12 cellular contexts compared by ENCODE assay signal in the genomic region with DNA sequence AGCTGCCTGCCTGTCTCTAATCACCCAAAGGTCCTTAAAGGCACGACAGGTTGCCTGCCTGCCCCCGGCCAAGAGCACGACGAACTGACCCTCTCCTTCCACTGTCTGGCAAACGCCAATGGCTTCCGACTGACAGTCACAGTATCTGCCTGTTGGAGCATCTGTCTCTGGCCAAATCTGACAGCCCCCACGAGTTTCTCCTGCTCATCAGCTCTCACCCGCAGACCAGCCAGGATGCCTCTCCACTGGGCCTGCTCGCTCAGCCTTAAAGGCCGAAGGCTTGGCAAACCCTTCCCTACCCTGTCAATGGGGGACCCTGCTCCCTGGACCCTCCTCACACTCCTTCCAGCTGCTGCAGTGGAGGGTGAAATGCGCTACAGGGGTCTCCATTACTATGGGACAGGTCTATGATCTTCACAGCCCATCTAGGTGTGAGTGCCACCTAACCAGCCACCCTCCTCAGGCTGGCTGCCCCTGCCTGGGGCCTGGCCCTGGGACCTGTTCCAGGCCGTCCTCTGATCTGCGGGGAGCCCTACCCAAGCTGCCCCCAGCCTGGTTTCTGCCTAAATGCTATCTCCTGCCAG. TPM values are rescaled to one million over a fixed set of nuclear protein-coding genes. Genes with fewer than 3 reads are reported as not detected.
DNase-seq lines count a peak whose midpoint lies in the region; ATAC-seq, FAIRE-seq and TF ChIP-seq lines count a peak whose summit lies in the region.
"Had no signal": no experiment of that assay in that cellular context is flagged by ENCODE, and none has a peak within 500 bp of the region (broad histone marks: within the 10 kb centered on the region; RNA-seq: fewer than 3 reads in every experiment).

No MANE protein-coding gene starts in this region.

- no peak overlapping the region for H2AFZ ChIP-seq in HepG2 (ENCODE audit: low read length)

- DNase-seq in HepG2 (ENCODE audit: low spot score) = no peak
- DNase-seq in right lobe of liver = no peak
- DNase-seq in memory B cell (ENCODE audit: low spot score in 2 of 2) = no peak
- DNase-seq in vagina (ENCODE audit: extremely low spot score in 2 of 2) = no peak
- DNase-seq in dermis blood vessel endothelial cell = no peak
- DNase-seq in T-helper 2 cell treated with Interferon-gamma antibody and Interleukin-4, amounts not matched to agents 5 μg/mL and 100 μg/mL, for 36 hours (ENCODE audit: low spot score) = no peak
- DNase-seq: cortex of kidney; left cardiac atrium; NCI-H446 treated with DMSO at 0.1 percent for 48 hours; stimulated activated CD4-positive, alpha-beta T cell treated with anti-CD3 and anti-CD28 coated beads, Interleukin-4, amount 100 ng/mL, for 24 hours had no signal

- H3K4me3 ChIP-seq in HepG2 (replicated peaks in 1 of 3; ENCODE audit: insufficient read depth in 1 of 3, low read depth in 2 of 3, low read length in 3 of 3) (no peak overlapping the region), right lobe of liver (no peak overlapping the region), vagina (no peak overlapping the region)

- POLR2A ChIA-PET in HepG2 (lab: Yijun Ruan, JAX) = interaction anchor here (1.0 kb wide), 1 partner anchor 25 kb away, joined by 3 read pairs; no protein-coding TSS in a partner anchor

- peaks cover 38% of the 10 kb centered on the region for H4K20me1 ChIP-seq in HepG2 (ENCODE audit: insufficient read depth, low read length)

- in situ Hi-C loops in HepG2 (cut with HindIII; ENCODE audit: extremely low pct_ligation_motif_present, low pct_unique_long_range_greater_than_20kb) = no loop called here

- H3K27me3 Mint-ChIP-seq in activated T-helper 17 cell treated with anti-CD3 and anti-CD28 coated beads, Interleukin-2, amount 50 U/mL, for 72 hours = no peaks in the 10 kb centered on the region
- no peaks in the 10 kb centered on the region for H3K27me3 Mint-ChIP-seq in memory B cell
- H3K27me3 Mint-ChIP-seq in T-helper 2 cell treated with Interferon-gamma antibody and Interleukin-4, amounts not matched to agents 5 μg/mL and 100 μg/mL, for 36 hours (ENCODE audit: low read depth) = no peaks in the 10 kb centered on the region

- TF ChIP-seq EP300 in HepG2 (IDR thresholded peaks at IDR 0.05; ENCODE audit: low read depth in 2 of 2, low read length in 2 of 2) (no peak), HepG2 (CRISPR knock-in tag; IDR thresholded peaks at IDR 0.05; ENCODE audit: borderline replicate concordance) (no peak)

- intact Hi-C loops in HepG2 (cut with micrococcal nuclease; ENCODE audit: unreplicated experiment) (no loop called here), right lobe of liver (cut with DNase I) (no loop called here), vagina (cut with DNase I) (no loop called here)

- ATAC-seq in HepG2 (peak; percentile 37), right lobe of liver (no peak), memory B cell (ENCODE audit: low read depth) (no peak), GM19463 (IDR thresholded peaks at IDR 0.05; ENCODE audit: unreplicated experiment) (no peak)
- no peak for ATAC-seq in activated T-helper 17 cell treated with anti-CD3 and anti-CD28 coated beads, Interleukin-2, amount 50 U/mL, for 72 hours (replicated peaks)

- H3K9ac ChIP-seq in HepG2 (ENCODE audit: insufficient read depth, low read depth, low read length) = no peak overlapping the region

- peak overlapping the region; percentile 85 for H3K27ac Mint-ChIP-seq in activated T-helper 17 cell treated with anti-CD3 and anti-CD28 coated beads, Interleukin-2, amount 50 U/mL, for 72 hours
- H3K27ac Mint-ChIP-seq in memory B cell = peak overlapping the region; percentile 5
- no peak overlapping the region for H3K27ac Mint-ChIP-seq in T-helper 2 cell treated with Interferon-gamma antibody and Interleukin-4, amounts not matched to agents 5 μg/mL and 100 μg/mL, for 36 hours

- H3K9me3 ChIP-seq in HepG2 (ENCODE audit: low read length) (no peaks in the 10 kb centered on the region), right lobe of liver (no peaks in the 10 kb centered on the region), vagina (no peaks in the 10 kb centered on the region)

- H3K4me3 Mint-ChIP-seq in activated T-helper 17 cell treated with anti-CD3 and anti-CD28 coated beads, Interleukin-2, amount 50 U/mL, for 72 hours = no peak overlapping the region
- no peak overlapping the region for H3K4me3 Mint-ChIP-seq in memory B cell
- H3K4me3 Mint-ChIP-seq in T-helper 2 cell treated with Interferon-gamma antibody and Interleukin-4, amounts not matched to agents 5 μg/mL and 100 μg/mL, for 36 hours = no peak overlapping the region

- peak in 1 of 2 experiments; percentile 56; a peak in 2 of 4 replicates for TF ChIP-seq POLR2A in HepG2 (IDR thresholded peaks at IDR 0.05; ENCODE audit: insufficient read depth in 1 of 2, low read depth in 2 of 2, low read length in 2 of 2)
- no peak for TF ChIP-seq POLR2A in right lobe of liver (IDR thresholded peaks at IDR 0.05)
- no peak for TF ChIP-seq POLR2A in vagina (IDR thresholded peaks at IDR 0.05)

- TF ChIP-seq RAD21 in HepG2 (CRISPR knock-in tag; IDR thresholded peaks at IDR 0.05) = no peak

- no peaks in the 10 kb centered on the region; a peak in 1 of 5 replicates for H3K27me3 ChIP-seq in HepG2 (ENCODE audit: control insufficient read depth in 1 of 2, insufficient read depth in 2 of 2, low read length in 2 of 2)
- H3K27me3 ChIP-seq in right lobe of liver = no peaks in the 10 kb centered on the region
- H3K27me3 ChIP-seq in vagina = no peaks in the 10 kb centered on the region

- no peak for FAIRE-seq in HepG2 (lab: Jason Lieb, UNC)

- no peak overlapping the region for H3K4me2 ChIP-seq in HepG2 (ENCODE audit: low read depth, low read length)

- H3K36me3 ChIP-seq in HepG2 (replicated peaks in 1 of 2; ENCODE audit: control insufficient read depth in 1 of 2, insufficient read depth in 2 of 2, low read length in 2 of 2) (peaks cover 15 to 28% of the 10 kb centered on the region in 2 experiments), right lobe of liver (peaks cover 0 to 28% (median 16%) of the 10 kb centered on the region in 4 donors), vagina (peaks cover 0 to 31% of the 10 kb centered on the region in 2 donors)

- no TSS peak for BruUV-seq in HepG2 (replicated peaks; lab: Mats Ljungman, UMichigan)

- no peaks in the 10 kb centered on the region for H3K4me1 Mint-ChIP-seq in activated T-helper 17 cell treated with anti-CD3 and anti-CD28 coated beads, Interleukin-2, amount 50 U/mL, for 72 hours
- peaks cover 16% of the 10 kb centered on the region for H3K4me1 Mint-ChIP-seq in memory B cell
- H3K4me1 Mint-ChIP-seq in T-helper 2 cell treated with Interferon-gamma antibody and Interleukin-4, amounts not matched to agents 5 μg/mL and 100 μg/mL, for 36 hours (ENCODE audit: low read depth) = peaks cover 13% of the 10 kb centered on the region

- H3K4me1 ChIP-seq in HepG2 (ENCODE audit: insufficient read depth, low read length) (peaks cover 39% of the 10 kb centered on the region), right lobe of liver (peaks cover 0 to 21% (median 8%) of the 10 kb centered on the region in 4 donors), vagina (peaks cover 36% of the 10 kb centered on the region)

- TF ChIP-seq CTCF in HepG2 (CRISPR knock-in tag; IDR thresholded peaks at IDR 0.05) = no peak
- no peak for TF ChIP-seq CTCF in right lobe of liver (IDR thresholded peaks at IDR 0.05)
- TF ChIP-seq CTCF in vagina (IDR thresholded peaks at IDR 0.05) = no peak

- peaks cover 28% of the 10 kb centered on the region for H3K79me2 ChIP-seq in HepG2 (ENCODE audit: insufficient read depth, low read length)

- WGBS in HepG2 (ENCODE audit: low lambda C conversion rate) = 81% methylated on average over 10 of the region's 13 CpGs
- WGBS in right lobe of liver (ENCODE audit: insufficient coverage, low coverage, low lambda C conversion rate, missing lambda C conversion rate) = 67% methylated on average over 9 of the region's 13 CpGs

- H3K36me3 Mint-ChIP-seq in activated T-helper 17 cell treated with anti-CD3 and anti-CD28 coated beads, Interleukin-2, amount 50 U/mL, for 72 hours (ENCODE audit: low read depth) = peaks cover 50% of the 10 kb centered on the region
- H3K36me3 Mint-ChIP-seq in memory B cell = peaks cover 10% of the 10 kb centered on the region
- H3K36me3 Mint-ChIP-seq in T-helper 2 cell treated with Interferon-gamma antibody and Interleukin-4, amounts not matched to agents 5 μg/mL and 100 μg/mL, for 36 hours (ENCODE audit: low read depth) = peaks cover 37% of the 10 kb centered on the region

- no peaks in the 10 kb centered on the region for H3K9me3 Mint-ChIP-seq in activated T-helper 17 cell treated with anti-CD3 and anti-CD28 coated beads, Interleukin-2, amount 50 U/mL, for 72 hours
- no peaks in the 10 kb centered on the region for H3K9me3 Mint-ChIP-seq in memory B cell
- no peaks in the 10 kb centered on the region for H3K9me3 Mint-ChIP-seq in T-helper 2 cell treated with Interferon-gamma antibody and Interleukin-4, amounts not matched to agents 5 μg/mL and 100 μg/mL, for 36 hours

- CTCF ChIA-PET in HepG2 (lab: Yijun Ruan, JAX; ENCODE audit: low intra/inter-chr PET ratio, low total read pairs) = no interaction called here

- peak overlapping the region; percentile 26 for H3K27ac ChIP-seq in HepG2 (ENCODE audit: extremely low read length, insufficient read depth, low read length)
- no peak overlapping the region for H3K27ac ChIP-seq in right lobe of liver
- peak overlapping the region; percentile 44 for H3K27ac ChIP-seq in vagina

RNA-seq across cellular contexts. Expression of a gene that starts 0.9 kb away (rescaled TPM):
- total RNA-seq in HepG2 (2016; rRNA removed; fragmentation: Illumina TruSeq; extraction: Trizol) (0.60 TPM in 1 of 2 replicates, not detected in the other), right lobe of liver (under 1 TPM in 2 of 6 experiments, not detected in 4; 0.22 to 0.37 TPM), vagina (3.2 TPM), dermis blood vessel endothelial cell (0.51 TPM in 1 of 2 replicates, not detected in the other)
- total RNA-seq in HepG2 (2016; cell fraction: cytosol; rRNA removed; fragmentation: Illumina TruSeq; extraction: Trizol; ENCODE audit: low read depth) = not detected in 2 replicates
- 0.30 TPM in 1 of 2 replicates, not detected in the other for total RNA-seq in HepG2 (2016; cell fraction: insoluble cytoplasmic fraction; rRNA removed; fragmentation: Illumina TruSeq; extraction: Trizol)
- not detected in 2 replicates for total RNA-seq in HepG2 (2016; cell fraction: membrane; rRNA removed; fragmentation: Illumina TruSeq; extraction: Trizol)
- total RNA-seq in HepG2 (2016; cell fraction: nucleus; rRNA removed; fragmentation: Illumina TruSeq; extraction: Trizol) = 1.6 and 1.9 TPM in 2 replicates
- 0.13 and 0.18 TPM in 2 replicates for polyA plus RNA-seq in HepG2 (2011; rRNA removed)
- not detected in 2 replicates for polyA plus RNA-seq in HepG2 (2011; cell fraction: cytosol; rRNA removed)
- polyA plus RNA-seq in HepG2 (2011; cell fraction: nucleus; rRNA removed) = 1.7 and 1.8 TPM in 2 replicates
- 0.15 and 0.28 TPM in 2 replicates for polyA plus RNA-seq in HepG2 (2012)
- polyA plus RNA-seq in HepG2 (2016; cell fraction: cytosol; fragmentation: Illumina TruSeq; extraction: Trizol; ENCODE audit: low read depth) = not detected in 2 replicates
- not detected in 2 replicates for polyA plus RNA-seq in HepG2 (2016; cell fraction: insoluble cytoplasmic fraction; fragmentation: Illumina TruSeq; extraction: Trizol; ENCODE audit: low read depth)
- polyA plus RNA-seq in HepG2 (2016; cell fraction: membrane; fragmentation: Illumina TruSeq; extraction: Trizol; ENCODE audit: low read depth) = not detected in 2 replicates
- 1.1 and 1.2 TPM in 2 replicates for polyA plus RNA-seq in HepG2 (2016; cell fraction: nucleus; fragmentation: Illumina TruSeq; extraction: Trizol; ENCODE audit: insufficient read depth, low read depth)
- polyA minus RNA-seq in HepG2 (2011; rRNA and poly(A)+ RNA removed; ENCODE audit: low replicate concordance) = 0.28 and 0.52 TPM in 2 replicates
- not detected in 2 replicates for polyA minus RNA-seq in HepG2 (2011; cell fraction: cytosol; rRNA and poly(A)+ RNA removed)
- 3.6 and 6.2 TPM in 2 replicates for polyA minus RNA-seq in HepG2 (2011; cell fraction: nucleus; rRNA and poly(A)+ RNA removed)
- total RNA-seq in activated T-helper 17 cell treated with anti-CD3 and anti-CD28 coated beads, Interleukin-2, amount 50 U/mL, for 72 hours = 1 to 10 TPM; 4.6 to 8.6 TPM

RNA-seq across cellular contexts. Expression of a gene that starts 5.0 kb away (rescaled TPM):
- 1,485 and 1,498 TPM in 2 replicates for total RNA-seq in HepG2 (2016; rRNA removed; fragmentation: Illumina TruSeq; extraction: Trizol)
- total RNA-seq in HepG2 (2016; cell fraction: cytosol; rRNA removed; fragmentation: Illumina TruSeq; extraction: Trizol; ENCODE audit: low read depth) = 2,025 and 2,222 TPM in 2 replicates
- 1,518 and 1,544 TPM in 2 replicates for total RNA-seq in HepG2 (2016; cell fraction: insoluble cytoplasmic fraction; rRNA removed; fragmentation: Illumina TruSeq; extraction: Trizol)
- total RNA-seq in HepG2 (2016; cell fraction: membrane; rRNA removed; fragmentation: Illumina TruSeq; extraction: Trizol) = 3,207 and 3,209 TPM in 2 replicates
- 626 and 716 TPM in 2 replicates for total RNA-seq in HepG2 (2016; cell fraction: nucleus; rRNA removed; fragmentation: Illumina TruSeq; extraction: Trizol)
- 1,639 and 1,894 TPM in 2 replicates for polyA plus RNA-seq in HepG2 (2011; rRNA removed)
- 2,410 and 2,836 TPM in 2 replicates for polyA plus RNA-seq in HepG2 (2011; cell fraction: cytosol; rRNA removed)
- 774 and 847 TPM in 2 replicates for polyA plus RNA-seq in HepG2 (2011; cell fraction: nucleus; rRNA removed)
- polyA plus RNA-seq in HepG2 (2012) = 1,965 and 2,530 TPM in 2 replicates
- polyA plus RNA-seq in HepG2 (2016; cell fraction: cytosol; fragmentation: Illumina TruSeq; extraction: Trizol; ENCODE audit: low read depth) = 2,734 and 3,086 TPM in 2 replicates
- 1,714 and 1,747 TPM in 2 replicates for polyA plus RNA-seq in HepG2 (2016; cell fraction: insoluble cytoplasmic fraction; fragmentation: Illumina TruSeq; extraction: Trizol; ENCODE audit: low read depth)
- 3,734 and 3,811 TPM in 2 replicates for polyA plus RNA-seq in HepG2 (2016; cell fraction: membrane; fragmentation: Illumina TruSeq; extraction: Trizol; ENCODE audit: low read depth)
- 1,314 and 1,387 TPM in 2 replicates for polyA plus RNA-seq in HepG2 (2016; cell fraction: nucleus; fragmentation: Illumina TruSeq; extraction: Trizol; ENCODE audit: insufficient read depth, low read depth)
- polyA minus RNA-seq in HepG2 (2011; rRNA and poly(A)+ RNA removed; ENCODE audit: low replicate concordance) = 713 and 1,028 TPM in 2 replicates
- polyA minus RNA-seq in HepG2 (2011; cell fraction: cytosol; rRNA and poly(A)+ RNA removed) = 556 and 566 TPM in 2 replicates
- polyA minus RNA-seq in HepG2 (2011; cell fraction: nucleus; rRNA and poly(A)+ RNA removed) = 180 and 193 TPM in 2 replicates
- 100 to 1,000 TPM; 355 to 867 (median 385) TPM for total RNA-seq in right lobe of liver
- 1,000 to 10,000 TPM; 1,785 to 2,369 TPM for total RNA-seq in activated T-helper 17 cell treated with anti-CD3 and anti-CD28 coated beads, Interleukin-2, amount 50 U/mL, for 72 hours
- total RNA-seq in vagina = 2,346 TPM
- total RNA-seq in dermis blood vessel endothelial cell = 1,626 and 2,230 TPM in 2 replicates

RNA-seq across cellular contexts. Expression of a gene that starts 5.4 kb away (rescaled TPM):
- 11.1 and 14.4 TPM in 2 replicates for total RNA-seq in HepG2 (2016; rRNA removed; fragmentation: Illumina TruSeq; extraction: Trizol)
- 5.0 and 6.0 TPM in 2 replicates for total RNA-seq in HepG2 (2016; cell fraction: cytosol; rRNA removed; fragmentation: Illumina TruSeq; extraction: Trizol; ENCODE audit: low read depth)
- 8.9 and 15.9 TPM in 2 replicates for total RNA-seq in HepG2 (2016; cell fraction: insoluble cytoplasmic fraction; rRNA removed; fragmentation: Illumina TruSeq; extraction: Trizol)
- 10.7 and 12.1 TPM in 2 replicates for total RNA-seq in HepG2 (2016; cell fraction: membrane; rRNA removed; fragmentation: Illumina TruSeq; extraction: Trizol)
- total RNA-seq in HepG2 (2016; cell fraction: nucleus; rRNA removed; fragmentation: Illumina TruSeq; extraction: Trizol) = 10.2 and 11.3 TPM in 2 replicates
- polyA plus RNA-seq in HepG2 (2011; rRNA removed) = 2.9 and 4.5 TPM in 2 replicates
- 2.2 and 3.8 TPM in 2 replicates for polyA plus RNA-seq in HepG2 (2011; cell fraction: cytosol; rRNA removed)
- polyA plus RNA-seq in HepG2 (2011; cell fraction: nucleus; rRNA removed) = 17.1 and 20.8 TPM in 2 replicates
- polyA plus RNA-seq in HepG2 (2012) = 2.8 and 3.1 TPM in 2 replicates
- 3.0 and 3.7 TPM in 2 replicates for polyA plus RNA-seq in HepG2 (2016; cell fraction: cytosol; fragmentation: Illumina TruSeq; extraction: Trizol; ENCODE audit: low read depth)
- polyA plus RNA-seq in HepG2 (2016; cell fraction: insoluble cytoplasmic fraction; fragmentation: Illumina TruSeq; extraction: Trizol; ENCODE audit: low read depth) = 10.5 and 14.1 TPM in 2 replicates
- polyA plus RNA-seq in HepG2 (2016; cell fraction: membrane; fragmentation: Illumina TruSeq; extraction: Trizol; ENCODE audit: low read depth) = 7.7 and 9.4 TPM in 2 replicates
- polyA plus RNA-seq in HepG2 (2016; cell fraction: nucleus; fragmentation: Illumina TruSeq; extraction: Trizol; ENCODE audit: insufficient read depth, low read depth) = 24.3 and 24.6 TPM in 2 replicates
- polyA minus RNA-seq in HepG2 (2011; rRNA and poly(A)+ RNA removed; ENCODE audit: low replicate concordance) = 11.6 and 13.3 TPM in 2 replicates
- 3.5 and 3.8 TPM in 2 replicates for polyA minus RNA-seq in HepG2 (2011; cell fraction: cytosol; rRNA and poly(A)+ RNA removed)
- polyA minus RNA-seq in HepG2 (2011; cell fraction: nucleus; rRNA and poly(A)+ RNA removed) = 9.0 and 10.2 TPM in 2 replicates
- total RNA-seq in right lobe of liver = 10 to 100 TPM; 11.4 to 30.1 (median 17.2) TPM
- 10 to 100 TPM; 31.3 to 49.3 TPM for total RNA-seq in activated T-helper 17 cell treated with anti-CD3 and anti-CD28 coated beads, Interleukin-2, amount 50 U/mL, for 72 hours
- total RNA-seq in vagina = 19.9 TPM
- total RNA-seq in dermis blood vessel endothelial cell = 8.8 and 12.6 TPM in 2 replicates

RNA-seq across cellular contexts. Expression of a gene that starts 7.4 kb away (rescaled TPM):
- not detected in 2 replicates for total RNA-seq in HepG2 (2016; rRNA removed; fragmentation: Illumina TruSeq; extraction: Trizol)
- total RNA-seq in HepG2 (2016; cell fraction: cytosol; rRNA removed; fragmentation: Illumina TruSeq; extraction: Trizol; ENCODE audit: low read depth) = not detected in 2 replicates
- total RNA-seq in HepG2 (2016; cell fraction: insoluble cytoplasmic fraction; rRNA removed; fragmentation: Illumina TruSeq; extraction: Trizol) = not detected in 2 replicates
- total RNA-seq in HepG2 (2016; cell fraction: membrane; rRNA removed; fragmentation: Illumina TruSeq; extraction: Trizol) = not detected in 2 replicates
- not detected in 2 replicates for total RNA-seq in HepG2 (2016; cell fraction: nucleus; rRNA removed; fragmentation: Illumina TruSeq; extraction: Trizol)
- not detected in 2 replicates for polyA plus RNA-seq in HepG2 (2011; rRNA removed)
- not detected in 2 replicates for polyA plus RNA-seq in HepG2 (2011; cell fraction: cytosol; rRNA removed)
- polyA plus RNA-seq in HepG2 (2011; cell fraction: nucleus; rRNA removed) = not detected in 2 replicates
- not detected in 2 replicates for polyA plus RNA-seq in HepG2 (2012)
- polyA plus RNA-seq in HepG2 (2016; cell fraction: cytosol; fragmentation: Illumina TruSeq; extraction: Trizol; ENCODE audit: low read depth) = not detected in 2 replicates
- not detected in 2 replicates for polyA plus RNA-seq in HepG2 (2016; cell fraction: insoluble cytoplasmic fraction; fragmentation: Illumina TruSeq; extraction: Trizol; ENCODE audit: low read depth)
- not detected in 2 replicates for polyA plus RNA-seq in HepG2 (2016; cell fraction: membrane; fragmentation: Illumina TruSeq; extraction: Trizol; ENCODE audit: low read depth)
- polyA plus RNA-seq in HepG2 (2016; cell fraction: nucleus; fragmentation: Illumina TruSeq; extraction: Trizol; ENCODE audit: insufficient read depth, low read depth) = not detected in 2 replicates
- not detected in 2 replicates for polyA minus RNA-seq in HepG2 (2011; rRNA and poly(A)+ RNA removed; ENCODE audit: low replicate concordance)
- not detected in 2 replicates for polyA minus RNA-seq in HepG2 (2011; cell fraction: cytosol; rRNA and poly(A)+ RNA removed)
- not detected in 2 replicates for polyA minus RNA-seq in HepG2 (2011; cell fraction: nucleus; rRNA and poly(A)+ RNA removed)
- not detected for total RNA-seq in right lobe of liver
- not detected for total RNA-seq in activated T-helper 17 cell treated with anti-CD3 and anti-CD28 coated beads, Interleukin-2, amount 50 U/mL, for 72 hours
- 3.9 TPM for total RNA-seq in vagina
- total RNA-seq in dermis blood vessel endothelial cell = not detected in 2 replicates
- total RNA-seq: left cardiac atrium had no signal

RNA-seq across cellular contexts. Expression of a gene that starts 23.2 kb away (rescaled TPM):
- total RNA-seq in HepG2 (2016; rRNA removed; fragmentation: Illumina TruSeq; extraction: Trizol) (5.5 and 5.8 TPM in 2 replicates), right lobe of liver (10 to 100 TPM in 2 of 6 experiments, 1 to 10 TPM in 4; 1.8 to 11.6 (median 3.3) TPM), vagina (4.9 TPM), dermis blood vessel endothelial cell (1.6 and 3.1 TPM in 2 replicates)
- total RNA-seq in HepG2 (2016; cell fraction: cytosol; rRNA removed; fragmentation: Illumina TruSeq; extraction: Trizol; ENCODE audit: low read depth) = 2.6 and 4.6 TPM in 2 replicates
- total RNA-seq in HepG2 (2016; cell fraction: insoluble cytoplasmic fraction; rRNA removed; fragmentation: Illumina TruSeq; extraction: Trizol) = 2.5 and 6.3 TPM in 2 replicates
- 6.0 TPM in 2 replicates for total RNA-seq in HepG2 (2016; cell fraction: membrane; rRNA removed; fragmentation: Illumina TruSeq; extraction: Trizol)
- 2.5 and 2.9 TPM in 2 replicates for total RNA-seq in HepG2 (2016; cell fraction: nucleus; rRNA removed; fragmentation: Illumina TruSeq; extraction: Trizol)
- polyA plus RNA-seq in HepG2 (2011; rRNA removed) = 1.7 and 2.1 TPM in 2 replicates
- 2.1 and 2.5 TPM in 2 replicates for polyA plus RNA-seq in HepG2 (2011; cell fraction: cytosol; rRNA removed)
- polyA plus RNA-seq in HepG2 (2011; cell fraction: nucleus; rRNA removed) = 2.7 and 3.2 TPM in 2 replicates
- polyA plus RNA-seq in HepG2 (2012) = 3.6 and 3.7 TPM in 2 replicates
- 2.3 and 2.6 TPM in 2 replicates for polyA plus RNA-seq in HepG2 (2016; cell fraction: cytosol; fragmentation: Illumina TruSeq; extraction: Trizol; ENCODE audit: low read depth)
- polyA plus RNA-seq in HepG2 (2016; cell fraction: insoluble cytoplasmic fraction; fragmentation: Illumina TruSeq; extraction: Trizol; ENCODE audit: low read depth) = 5.2 and 5.4 TPM in 2 replicates
- polyA plus RNA-seq in HepG2 (2016; cell fraction: membrane; fragmentation: Illumina TruSeq; extraction: Trizol; ENCODE audit: low read depth) = 2.9 and 5.4 TPM in 2 replicates
- polyA plus RNA-seq in HepG2 (2016; cell fraction: nucleus; fragmentation: Illumina TruSeq; extraction: Trizol; ENCODE audit: insufficient read depth, low read depth) = 5.1 and 6.2 TPM in 2 replicates
- 2.0 and 5.8 TPM in 2 replicates for polyA minus RNA-seq in HepG2 (2011; rRNA and poly(A)+ RNA removed; ENCODE audit: low replicate concordance)
- polyA minus RNA-seq in HepG2 (2011; cell fraction: cytosol; rRNA and poly(A)+ RNA removed) = 2.3 and 2.7 TPM in 2 replicates
- 1.5 and 3.0 TPM in 2 replicates for polyA minus RNA-seq in HepG2 (2011; cell fraction: nucleus; rRNA and poly(A)+ RNA removed)
- total RNA-seq in activated T-helper 17 cell treated with anti-CD3 and anti-CD28 coated beads, Interleukin-2, amount 50 U/mL, for 72 hours = 1 to 10 TPM; 5.3 to 9.3 TPM

Comparison
In these comparisons a context has a peak if more than half of its experiments do, and no peak if none do; other contexts are left out.
1. H3K27ac ChIP-seq: peak in HepG2 (single experiment) and vagina (single experiment); none in right lobe of liver (0 of 3).